In genomic region chr14:68680541-68681051, GRCh38 we compare ENCODE assay signal across 11 cellular contexts.
DNase-seq lines count a peak whose midpoint lies in the region; ATAC-seq and TF ChIP-seq lines count a peak whose summit lies in the region.
"Had no signal": no experiment of that assay in that cellular context is flagged by ENCODE, and none has a peak within 500 bp of the region (broad histone marks: within the 10 kb centered on the region; RNA-seq: fewer than 3 reads in every experiment).

No MANE protein-coding gene starts in this region.

- H4K20me1 ChIP-seq in SK-N-SH (ENCODE audit: insufficient read depth), result no peaks in the 10 kb centered on the region

- H3K4me1 ChIP-seq in SK-N-SH (ENCODE audit: control insufficient read depth in 1 of 2, insufficient read depth in 2 of 2, low read depth in 1 of 2, low read length in 1 of 2) (peaks cover 3 to 48% of the 10 kb centered on the region in 2 experiments; a peak in 3 of 4 replicates), vagina (peaks cover 67% of the 10 kb centered on the region)

- H3K4me3 ChIP-seq in SK-N-SH (ENCODE audit: low read depth in 2 of 2, low read length in 1 of 2) (no peak overlapping the region), fibroblast of pulmonary artery (replicated peaks; ENCODE audit: low read depth, low read length) (no peak overlapping the region), vagina (no peak overlapping the region)

- DNase-seq in SK-N-SH, result no peak
- peak; percentile 62 for DNase-seq in fibroblast of pulmonary artery (ENCODE audit: low read depth)
- DNase-seq in vagina (ENCODE audit: extremely low spot score in 2 of 2), result no peak
- no peak for DNase-seq in natural killer cell treated with Interleukin-12 subunit alpha and Interleukin-12 subunit beta and Interleukin-15 and Interleukin-18, amount 100 ng/mL, for 72 hours (ENCODE audit: low spot score)
- no peak for DNase-seq in HuH-7.5 (ENCODE audit: low spot score)
- DNase-seq: activated CD4-positive, alpha-beta memory T cell treated with anti-CD3 and anti-CD28 coated beads for 36 hours; activated naive CD8-positive, alpha-beta T cell treated with anti-CD3 and anti-CD28 coated beads, Interleukin-2, amount 50 U/mL, for 24 hours; NCI-H524 had no signal

- ATAC-seq in SK-N-SH treated with all-trans-retinoic acid at 6 μM for 48 hours (no peak), GM19467 (IDR thresholded peaks at IDR 0.05; ENCODE audit: unreplicated experiment) (no peak)
- no peak for ATAC-seq in natural killer cell treated with Interleukin-12 subunit alpha and Interleukin-12 subunit beta and Interleukin-15 and Interleukin-18, amount 100 ng/mL, for 72 hours
- ATAC-seq: activated naive CD8-positive, alpha-beta T cell treated with anti-CD3 and anti-CD28 coated beads, Interleukin-2, amount 50 U/mL, for 24 hours had no signal

- CTCF ChIA-PET in SK-N-SH (lab: Yijun Ruan, JAX), result interaction anchor here (1.0 kb wide), 2 partner anchors 109 to 737 kb away, joined by 3 to 4 read pairs; no protein-coding TSS in a partner anchor

- H3K4me3 Mint-ChIP-seq in nephron, result peak overlapping the region in 1 of 3 experiments; percentile 43
- no peak overlapping the region for H3K4me3 Mint-ChIP-seq in natural killer cell treated with Interleukin-12 subunit alpha and Interleukin-12 subunit beta and Interleukin-15 and Interleukin-18, amount 100 ng/mL, for 72 hours
- H3K4me3 Mint-ChIP-seq: activated CD4-positive, alpha-beta memory T cell treated with anti-CD3 and anti-CD28 coated beads for 36 hours; activated naive CD8-positive, alpha-beta T cell treated with anti-CD3 and anti-CD28 coated beads, Interleukin-2, amount 50 U/mL, for 24 hours had no signal

- 89% methylated on average over 9 of the region's 9 CpGs for WGBS in SK-N-SH (ENCODE audit: low lambda C conversion rate)

- TF ChIP-seq CTCF in SK-N-SH (IDR thresholded peaks at IDR 0.05) (no peak), fibroblast of pulmonary artery (IDR thresholded peaks at IDR 0.05; ENCODE audit: low read length, missing control alignments) (no peak), nephron (IDR thresholded peaks at IDR 0.05; ENCODE audit: unreplicated experiment in 3 of 3) (no peak), vagina (IDR thresholded peaks at IDR 0.05) (no peak)

- peaks cover 15% of the 10 kb centered on the region for H3F3A ChIP-seq in SK-N-SH (replicated peaks; ENCODE audit: insufficient read depth)

- POLR2A ChIA-PET in SK-N-SH (lab: Yijun Ruan, JAX), result no interaction called here

- intact Hi-C loops in vagina (cut with DNase I), result loop anchor here (5.0 kb wide), 1 partner anchor 112 kb away; the partner anchor contains the start of gene ZFP36L1

- peaks cover 2% of the 10 kb centered on the region for H3K9me3 Mint-ChIP-seq in nephron
- no peaks in the 10 kb centered on the region for H3K9me3 Mint-ChIP-seq in natural killer cell treated with Interleukin-12 subunit alpha and Interleukin-12 subunit beta and Interleukin-15 and Interleukin-18, amount 100 ng/mL, for 72 hours
- H3K9me3 Mint-ChIP-seq: activated CD4-positive, alpha-beta memory T cell treated with anti-CD3 and anti-CD28 coated beads for 36 hours; activated naive CD8-positive, alpha-beta T cell treated with anti-CD3 and anti-CD28 coated beads, Interleukin-2, amount 50 U/mL, for 24 hours had no signal

- H3K36me3 ChIP-seq in SK-N-SH (replicated peaks in 1 of 2; ENCODE audit: control insufficient read depth in 1 of 2, insufficient read depth in 2 of 2, low read length in 1 of 2), result no peaks in the 10 kb centered on the region
- H3K36me3 ChIP-seq in vagina, result no peaks in the 10 kb centered on the region

- no peaks in the 10 kb centered on the region for H3K79me2 ChIP-seq in SK-N-SH (ENCODE audit: insufficient read depth)

- H3K27me3 Mint-ChIP-seq in nephron (ENCODE audit: low read depth), result no peaks in the 10 kb centered on the region
- H3K27me3 Mint-ChIP-seq in natural killer cell treated with Interleukin-12 subunit alpha and Interleukin-12 subunit beta and Interleukin-15 and Interleukin-18, amount 100 ng/mL, for 72 hours, result no peaks in the 10 kb centered on the region
- H3K27me3 Mint-ChIP-seq: activated CD4-positive, alpha-beta memory T cell treated with anti-CD3 and anti-CD28 coated beads for 36 hours; activated naive CD8-positive, alpha-beta T cell treated with anti-CD3 and anti-CD28 coated beads, Interleukin-2, amount 50 U/mL, for 24 hours had no signal

- H3K4me2 ChIP-seq in SK-N-SH, result no peak overlapping the region

- no peak for TF ChIP-seq POLR2A in vagina (IDR thresholded peaks at IDR 0.05)

- H3K4me1 Mint-ChIP-seq in nephron, result peaks cover 71% of the 10 kb centered on the region
- H3K4me1 Mint-ChIP-seq in natural killer cell treated with Interleukin-12 subunit alpha and Interleukin-12 subunit beta and Interleukin-15 and Interleukin-18, amount 100 ng/mL, for 72 hours (ENCODE audit: low read depth in 2 of 2), result peaks cover 25 to 26% of the 10 kb centered on the region in 2 donors

- no peak for TF ChIP-seq RAD21 in SK-N-SH (IDR thresholded peaks at IDR 0.05; ENCODE audit: low read length)

- no peak overlapping the region for H2AFZ ChIP-seq in SK-N-SH (ENCODE audit: low read depth)

- H3K9ac ChIP-seq in SK-N-SH, result no peak overlapping the region

- H3K27ac ChIP-seq in SK-N-SH (ENCODE audit: low read depth in 2 of 2, low read length in 1 of 2) (peak overlapping the region; percentile 86 to 97; a peak in 2 of 4 replicates), vagina (peak overlapping the region; percentile 85)

- H3K27me3 ChIP-seq in SK-N-SH (ENCODE audit: insufficient read depth), result no peaks in the 10 kb centered on the region
- H3K27me3 ChIP-seq in vagina, result no peaks in the 10 kb centered on the region

- peak overlapping the region; percentile 97 to 99 (median 99) for H3K27ac Mint-ChIP-seq in nephron
- no peak overlapping the region for H3K27ac Mint-ChIP-seq in natural killer cell treated with Interleukin-12 subunit alpha and Interleukin-12 subunit beta and Interleukin-15 and Interleukin-18, amount 100 ng/mL, for 72 hours
- H3K27ac Mint-ChIP-seq: activated CD4-positive, alpha-beta memory T cell treated with anti-CD3 and anti-CD28 coated beads for 36 hours; activated naive CD8-positive, alpha-beta T cell treated with anti-CD3 and anti-CD28 coated beads, Interleukin-2, amount 50 U/mL, for 24 hours had no signal

- TF ChIP-seq EP300 in SK-N-SH (IDR thresholded peaks at IDR 0.05; ENCODE audit: borderline replicate concordance in 1 of 2, low read depth in 1 of 2, low read length in 1 of 2), result no peak

- no peaks in the 10 kb centered on the region for H3K9me2 ChIP-seq in SK-N-SH

- H3K36me3 Mint-ChIP-seq in nephron (ENCODE audit: low read depth), result peaks cover 7% of the 10 kb centered on the region
- no peaks in the 10 kb centered on the region for H3K36me3 Mint-ChIP-seq in natural killer cell treated with Interleukin-12 subunit alpha and Interleukin-12 subunit beta and Interleukin-15 and Interleukin-18, amount 100 ng/mL, for 72 hours
- H3K36me3 Mint-ChIP-seq: activated CD4-positive, alpha-beta memory T cell treated with anti-CD3 and anti-CD28 coated beads for 36 hours had no signal

- no peaks in the 10 kb centered on the region for H3K9me3 ChIP-seq in SK-N-SH
- H3K9me3 ChIP-seq in vagina, result no peaks in the 10 kb centered on the region

TF ChIP-seq in SK-N-SH, 30 proteins besides CTCF, POLR2A, EP300 and RAD21 (continues in another document):
- TF ChIP-seq PBX3 (IDR thresholded peaks at IDR 0.05), result no peak
- TF ChIP-seq SMC3 (IDR thresholded peaks at IDR 0.05; ENCODE audit: low read depth, low read length), result no peak
- TF ChIP-seq FOXM1 (IDR thresholded peaks at IDR 0.05; ENCODE audit: low read depth), result no peak

TF ChIP-seq in SK-N-SH treated with all-trans-retinoic acid at 6 μM for 48 hours, 23 proteins besides CTCF, POLR2A, EP300 and RAD21:
- TF ChIP-seq GLIS3 (CRISPR knock-in tag; IDR thresholded peaks at IDR 0.05) (no peak), BACH2 (CRISPR knock-in tag; IDR thresholded peaks at IDR 0.05; ENCODE audit: borderline replicate concordance) (no peak), POU6F1 (CRISPR knock-in tag; IDR thresholded peaks at IDR 0.05; ENCODE audit: borderline replicate concordance, low read depth) (no peak), CREB5 (CRISPR knock-in tag; IDR thresholded peaks at IDR 0.05; ENCODE audit: low read depth) (no peak), PPARA (CRISPR knock-in tag; IDR thresholded peaks at IDR 0.05; ENCODE audit: borderline replicate concordance) (no peak), CSDC2 (CRISPR knock-in tag; IDR thresholded peaks at IDR 0.05) (no peak), ZFP30 (CRISPR knock-in tag; IDR thresholded peaks at IDR 0.05) (no peak)
TF ChIP-seq in SK-N-SH treated with all-trans-retinoic acid at 6 μM for 48 hours: peak in this region for 0.

Comparison
In these comparisons a context has a peak if more than half of its experiments do, and no peak if none do; other contexts are left out.
1. H3K27ac Mint-ChIP-seq: peak in nephron (3 of 3); none in natural killer cell treated with Interleukin-12 subunit alpha and Interleukin-12 subunit beta and Interleukin-15 and Interleukin-18, amount 100 ng/mL, for 72 hours (0 of 2).